ENCODE assay signal across 1 cellular context in genomic region chr17:73289549-73290254, GRCh38.
TF ChIP-seq lines count a peak whose summit lies in the region.

No MANE protein-coding gene starts in this region.

TF ChIP-seq in IMR-90, 13 proteins besides CTCF, POLR2A, EP300 and RAD21 (continued from another document):
- TF ChIP-seq USF2 (IDR thresholded peaks at IDR 0.05; ENCODE audit: low read depth, low read length), result no peak
- TF ChIP-seq RFX5 (IDR thresholded peaks at IDR 0.05; ENCODE audit: low read depth, low read length), result no peak
- no peak for TF ChIP-seq MAZ (IDR thresholded peaks at IDR 0.05; ENCODE audit: borderline replicate concordance, low read depth, low read length)
- TF ChIP-seq RCOR1 (IDR thresholded peaks at IDR 0.05; ENCODE audit: insufficient replicate concordance, low read length), result no peak
- TF ChIP-seq NFE2L2 (IDR thresholded peaks at IDR 0.05; ENCODE audit: low read depth, low read length), result no peak
